25 cellular contexts compared by ENCODE assay signal in genomic region chr16:88002749-88003148, GRCh38.
"Had no signal": no experiment of that assay in that cellular context is flagged by ENCODE, and none has a peak within 500 bp of the region (broad histone marks: within the 10 kb centered on the region; RNA-seq: fewer than 3 reads in every experiment).

No MANE protein-coding gene starts in this region.

- H3K27me3 Mint-ChIP-seq: activated CD4-positive, alpha-beta T cell treated with anti-CD3 and anti-CD28 coated beads, Interleukin-2, amount 10 ng/mL, durations not matched to agents 24 days and 14 days; activated naive CD8-positive, alpha-beta T cell treated with anti-CD3 and anti-CD28 coated beads, Interleukin-2, amount 10 ng/mL, durations not matched to agents 7 days and 5 days; activated T-helper 17 cell treated with anti-CD3 and anti-CD28 coated beads, Interleukin-2, amount 50 U/mL, for 72 hours had no signal

- H3K4me2 ChIP-seq: SK-N-SH had no signal

- H3K27ac Mint-ChIP-seq: activated CD4-positive, alpha-beta T cell treated with anti-CD3 and anti-CD28 coated beads, Interleukin-2, amount 10 ng/mL, durations not matched to agents 24 days and 14 days; activated naive CD8-positive, alpha-beta T cell treated with anti-CD3 and anti-CD28 coated beads, Interleukin-2, amount 10 ng/mL, durations not matched to agents 7 days and 5 days had no signal

- H3K4me1 Mint-ChIP-seq: activated naive CD8-positive, alpha-beta T cell treated with anti-CD3 and anti-CD28 coated beads, Interleukin-2, amount 10 ng/mL, durations not matched to agents 7 days and 5 days had no signal

- H3K9ac ChIP-seq: SK-N-SH had no signal

- ATAC-seq: activated T-helper 17 cell treated with anti-CD3 and anti-CD28 coated beads, Interleukin-2, amount 50 U/mL, for 72 hours had no signal

- H3K9me3 Mint-ChIP-seq: activated CD4-positive, alpha-beta T cell treated with anti-CD3 and anti-CD28 coated beads, Interleukin-2, amount 10 ng/mL, durations not matched to agents 24 days and 14 days; activated naive CD8-positive, alpha-beta T cell treated with anti-CD3 and anti-CD28 coated beads, Interleukin-2, amount 10 ng/mL, durations not matched to agents 7 days and 5 days; activated T-helper 17 cell treated with anti-CD3 and anti-CD28 coated beads, Interleukin-2, amount 50 U/mL, for 72 hours had no signal

- H3K27ac ChIP-seq: adrenal gland, Peyer's patch, RWPE1, VCaP had no signal

- H3K9me3 ChIP-seq: adrenal gland, MG63, Peyer's patch, SJCRH30, SK-N-SH had no signal

- H3K4me3 Mint-ChIP-seq: activated CD4-positive, alpha-beta T cell treated with anti-CD3 and anti-CD28 coated beads, Interleukin-2, amount 10 ng/mL, durations not matched to agents 24 days and 14 days; activated naive CD8-positive, alpha-beta T cell treated with anti-CD3 and anti-CD28 coated beads, Interleukin-2, amount 10 ng/mL, durations not matched to agents 7 days and 5 days; activated T-helper 17 cell treated with anti-CD3 and anti-CD28 coated beads, Interleukin-2, amount 50 U/mL, for 72 hours had no signal

- H3K4me1 ChIP-seq: adrenal gland, Peyer's patch had no signal

- H3K36me3 ChIP-seq: SJCRH30 had no signal

- DNase-seq: activated CD4-positive, alpha-beta T cell treated with anti-CD3 and anti-CD28 coated beads, Interleukin-2, amount 10 ng/mL, durations not matched to agents 24 days and 14 days; activated CD4-positive, alpha-beta T cell treated with anti-CD3 and anti-CD28 coated beads, Interleukin-2, amount 50 U/mL, for 48 hours; activated naive CD4-positive, alpha-beta T cell treated with anti-CD3 and anti-CD28 coated beads, Interleukin-2, amount 50 U/mL, for 16 hours; activated naive CD8-positive, alpha-beta T cell treated with anti-CD3 and anti-CD28 coated beads, Interleukin-2, amount 10 ng/mL, durations not matched to agents 7 days and 5 days; activated T-cell treated with anti-CD3 and anti-CD28 coated beads for 4 hours; activated T-cell treated with anti-CD3 and anti-CD28 coated beads, Interleukin-2, amount 50 U/mL, for 48 hours; anterior cingulate cortex; caudate nucleus; MG63; NCI-H1105; NCI-H1436; NCI-H1694 treated with DMSO at 0.1 percent for 48 hours; NCI-H2029 treated with DMSO at 0.1 percent for 48 hours; NCI-H510A treated with DMSO at 0.1 percent for 48 hours; NCI-H69; NK-92 treated with Interleukin-12 subunit alpha and Interleukin-12 subunit beta, amount 100 ng/mL, for 24 hours; Peyer's patch; Right ventricle myocardium superior; SJCRH30; SK-N-SH; T-helper 1 cell had no signal

- H3K4me3 ChIP-seq: adrenal gland, MG63, Peyer's patch, SJCRH30 had no signal

- H3K27me3 ChIP-seq: adrenal gland, MG63, Peyer's patch, SJCRH30 had no signal
